Comparison of ENCODE assay signal across 8 cellular contexts in the genomic region with DNA sequence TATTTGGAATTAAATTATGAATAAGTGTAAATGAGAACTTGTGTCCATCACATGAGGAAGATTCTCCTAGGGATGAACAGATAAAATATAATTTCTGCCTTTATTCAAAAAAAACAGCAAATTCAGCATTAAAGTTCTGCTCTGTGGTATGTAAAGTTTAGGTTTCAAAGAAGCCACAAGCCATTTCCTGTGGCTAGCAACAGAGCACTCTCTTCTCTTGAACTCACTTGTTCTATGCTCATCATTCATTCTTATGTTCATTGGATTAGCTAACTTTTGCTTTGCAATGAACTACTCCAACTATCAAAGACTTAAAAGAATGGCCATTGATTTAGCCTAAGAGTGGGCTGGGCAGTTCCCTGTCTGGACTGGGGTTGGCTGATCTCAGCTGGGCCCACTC. TPM values are rescaled to one million over a fixed set of nuclear protein-coding genes. Genes with fewer than 3 reads are reported as not detected.
DNase-seq lines count a peak whose midpoint lies in the region; ATAC-seq and TF ChIP-seq lines count a peak whose summit lies in the region.

No MANE protein-coding gene starts in this region.

- ATAC-seq in GM19351 (IDR thresholded peaks at IDR 0.05; ENCODE audit: unreplicated experiment) (peak; percentile 87), HG03045 (IDR thresholded peaks at IDR 0.05; ENCODE audit: unreplicated experiment) (peak; percentile 69)

- H3K4me1 Mint-ChIP-seq in T-helper 1 cell treated with Interleukin-12 subunit alpha and Interleukin-12 subunit beta and Interleukin-4 antibody, amounts not matched to agents 30 μg/mL and 1 μg/mL, for 36 hours (ENCODE audit: low read depth), result peaks cover 21% of the 10 kb centered on the region

- no peak overlapping the region for H3K4me3 ChIP-seq in lower leg skin (ENCODE audit: low read depth, poor library complexity, severe bottlenecking)

- H3K27ac Mint-ChIP-seq in T-helper 1 cell treated with Interleukin-12 subunit alpha and Interleukin-12 subunit beta and Interleukin-4 antibody, amounts not matched to agents 30 μg/mL and 1 μg/mL, for 36 hours, result peak overlapping the region; percentile 22

- H3K27me3 Mint-ChIP-seq in T-helper 1 cell treated with Interleukin-12 subunit alpha and Interleukin-12 subunit beta and Interleukin-4 antibody, amounts not matched to agents 30 μg/mL and 1 μg/mL, for 36 hours (ENCODE audit: low read depth), result peaks cover 54% of the 10 kb centered on the region

- peaks cover 5% of the 10 kb centered on the region for H3K36me3 Mint-ChIP-seq in T-helper 1 cell treated with Interleukin-12 subunit alpha and Interleukin-12 subunit beta and Interleukin-4 antibody, amounts not matched to agents 30 μg/mL and 1 μg/mL, for 36 hours (ENCODE audit: low read depth)

- H3K4me3 Mint-ChIP-seq in T-helper 1 cell treated with Interleukin-12 subunit alpha and Interleukin-12 subunit beta and Interleukin-4 antibody, amounts not matched to agents 30 μg/mL and 1 μg/mL, for 36 hours, result peak overlapping the region; percentile 43

- POLR2A ChIA-PET in GM10248 (lab: Yijun Ruan, JAX), result no interaction called here

- TF ChIP-seq CTCF in GM10248 (IDR thresholded peaks at IDR 0.05; ENCODE audit: control extremely low read depth, extremely low read depth, low read depth, missing control alignments), result no peak
- TF ChIP-seq CTCF in lower leg skin (IDR thresholded peaks at IDR 0.05), result no peak

- peaks cover 17% of the 10 kb centered on the region for H3K9me3 Mint-ChIP-seq in T-helper 1 cell treated with Interleukin-12 subunit alpha and Interleukin-12 subunit beta and Interleukin-4 antibody, amounts not matched to agents 30 μg/mL and 1 μg/mL, for 36 hours

- CTCF ChIA-PET in GM10248 (lab: Yijun Ruan, JAX), result interaction anchor here (1.1 to 1.6 kb wide), 3 partner anchors 8 to 14 kb away, joined by 3 to 6 read pairs (median 3); no protein-coding TSS in a partner anchor

- TF ChIP-seq POLR2A in lower leg skin (IDR thresholded peaks at IDR 0.05), result no peak

- peak; percentile 45 for DNase-seq in GM10248 (ENCODE audit: extremely low spot score)
- no peak for DNase-seq in UCSD-AML1 (lab: John Stamatoyannopoulos, UW; ENCODE audit: unreplicated experiment)
- no peak for DNase-seq in activated effector memory CD4-positive, alpha-beta T cell treated with anti-CD3 and anti-CD28 coated beads, Interleukin-2, amount 50 U/mL, for 16 hours
- no peak for DNase-seq in NCI-H1930 (lab: John Stamatoyannopoulos, UW)
- no peak for DNase-seq in lower leg skin (ENCODE audit: low spot score in 2 of 2)

- intact Hi-C loops in lower leg skin (cut with DNase I; ENCODE audit: low total_unique reads), result no loop called here

RNA-seq across cellular contexts. Expression of a gene that starts 20.8 kb away (rescaled TPM):
- 10 to 100 TPM; 15.8 to 32.2 (median 19.7) TPM for total RNA-seq in lower leg skin

RNA-seq across cellular contexts. Expression of a gene that starts 39.1 kb away (rescaled TPM):
- total RNA-seq in lower leg skin, result not detected
